10 cellular contexts compared by ENCODE assay signal in genomic region chr1:43932786-43933385, GRCh38. TPM values are rescaled to one million over a fixed set of nuclear protein-coding genes. Genes with fewer than 3 reads are reported as not detected.
A peak's percentile ranks its signal among the peaks of the same experiment; 100 is the strongest.
DNase-seq lines count a peak whose midpoint lies in the region; ATAC-seq, FAIRE-seq and TF ChIP-seq lines count a peak whose summit lies in the region.
"Had no signal": no experiment of that assay in that cellular context is flagged by ENCODE, and none has a peak within 500 bp of the region (broad histone marks: within the 10 kb centered on the region; RNA-seq: fewer than 3 reads in every experiment).

No MANE protein-coding gene starts in this region.

- DNase-seq in AG20443 (ENCODE audit: low spot score) (peak; percentile 60), LHCN-M2 (ENCODE audit: low read depth) (peak; percentile 48), bronchial epithelial cell (ENCODE audit: low read depth) (peak; percentile 82), left cardiac atrium (no peak)

- intact Hi-C loops in left cardiac atrium (cut with DNase I), result loop anchor here (5.0 to 10.0 kb wide), 3 partner anchors 171 to 708 kb away; no protein-coding TSS in a partner anchor

- FAIRE-seq in bronchial epithelial cell (lab: Jason Lieb, UNC), result peak; percentile 7
- FAIRE-seq: GM18507 had no signal

- peak overlapping the region; percentile 58 for H3K4me3 ChIP-seq in bronchial epithelial cell (ENCODE audit: low read depth, low read length)
- H3K4me3 ChIP-seq in muscle layer of duodenum (ENCODE audit: low read depth in 1 of 2, low read length in 2 of 2), result peak overlapping the region; percentile 42 to 59
- H3K4me3 ChIP-seq: SJSA1 had no signal

- H3K4me1 ChIP-seq in muscle layer of duodenum (ENCODE audit: control insufficient read depth in 1 of 2, insufficient read depth in 2 of 2, low read length in 2 of 2), result peaks cover 4 to 39% of the 10 kb centered on the region in 2 donors

- no peak overlapping the region for H3K27ac ChIP-seq in muscle layer of duodenum (ENCODE audit: low read length)
- H3K27ac ChIP-seq: SJSA1 had no signal

- TF ChIP-seq CTCF in bronchial epithelial cell (IDR thresholded peaks at IDR 0.05; ENCODE audit: insufficient read depth, low read length, severe bottlenecking), result no peak

- H3K9me3 ChIP-seq in muscle layer of duodenum (ENCODE audit: control insufficient read depth in 1 of 2, low read length in 2 of 2), result no peaks in the 10 kb centered on the region
- H3K9me3 ChIP-seq: SJSA1 had no signal

- no peak for ATAC-seq in esophagus mucosa
- no peak for ATAC-seq in HG02610 (IDR thresholded peaks at IDR 0.05; ENCODE audit: unreplicated experiment)
- no peak for ATAC-seq in left cardiac atrium
- ATAC-seq in HG03432 (IDR thresholded peaks at IDR 0.05; ENCODE audit: unreplicated experiment), result no peak

- H3K36me3 ChIP-seq in bronchial epithelial cell (ENCODE audit: control insufficient read depth, insufficient read depth, low read length) (peaks cover 3% of the 10 kb centered on the region), muscle layer of duodenum (ENCODE audit: control insufficient read depth in 1 of 2, insufficient read depth in 2 of 2, low read length in 2 of 2) (peaks cover 3 to 7% of the 10 kb centered on the region in 2 donors)

- H3K27me3 ChIP-seq in bronchial epithelial cell (ENCODE audit: control insufficient read depth, insufficient read depth, low read length), result no peaks in the 10 kb centered on the region
- H3K27me3 ChIP-seq in muscle layer of duodenum (ENCODE audit: low read depth, low read length), result peaks cover 8% of the 10 kb centered on the region
- H3K27me3 ChIP-seq: SJSA1 had no signal

RNA-seq across cellular contexts. Expression of gene ARTN, which starts 0.7 kb away (rescaled TPM):
- 2.1 TPM in 1 of 2 replicates, not detected in the other for total RNA-seq in LHCN-M2 (2014; rRNA removed)
- polyA plus RNA-seq in LHCN-M2 (2012), result 0.15 TPM
- 8.7 and 20.1 TPM in 2 replicates for total RNA-seq in bronchial epithelial cell
- total RNA-seq in esophagus mucosa, result 7.4 TPM
- total RNA-seq in left cardiac atrium, result under 1 TPM; 0.18 to 0.86 TPM
- total RNA-seq: SJSA1 had no signal

RNA-seq across cellular contexts. Expression of gene IPO13, which starts 13.9 kb away (rescaled TPM):
- total RNA-seq in LHCN-M2 (2014; rRNA removed), result 30.5 and 31.8 TPM in 2 replicates
- 23.3 TPM for polyA plus RNA-seq in LHCN-M2 (2012)
- 13.2 and 19.8 TPM in 2 replicates for total RNA-seq in bronchial epithelial cell
- total RNA-seq in esophagus mucosa, result 21.7 TPM
- total RNA-seq in left cardiac atrium, result 10 to 100 TPM; 26.7 to 30.1 TPM

RNA-seq across cellular contexts. Expression of gene DPH2, which starts 36.9 kb away (rescaled TPM):
- total RNA-seq in LHCN-M2 (2014; rRNA removed) (30.7 and 36.2 TPM in 2 replicates), bronchial epithelial cell (17.9 and 31.9 TPM in 2 replicates), esophagus mucosa (18.3 TPM), left cardiac atrium (10 to 100 TPM; 14.1 to 20.9 TPM)
- polyA plus RNA-seq in LHCN-M2 (2012), result 16.0 TPM

RNA-seq across cellular contexts. Expression of gene ATP6V0B, which starts 41.9 kb away (rescaled TPM):
- total RNA-seq in LHCN-M2 (2014; rRNA removed) (188 and 200 TPM in 2 replicates), bronchial epithelial cell (220 and 241 TPM in 2 replicates), esophagus mucosa (95.7 TPM), left cardiac atrium (100 to 1,000 TPM in 1 of 2 donors, 10 to 100 TPM in 1; 96.5 to 113 TPM)
- polyA plus RNA-seq in LHCN-M2 (2012), result 169 TPM

RNA-seq across cellular contexts. Expression of gene B4GALT2, which starts 46.1 kb away (rescaled TPM):
- total RNA-seq in LHCN-M2 (2014; rRNA removed) (110 and 115 TPM in 2 replicates), bronchial epithelial cell (72.7 and 84.0 TPM in 2 replicates), esophagus mucosa (40.1 TPM), left cardiac atrium (10 to 100 TPM; 35.5 to 44.2 TPM)
- polyA plus RNA-seq in LHCN-M2 (2012), result 104 TPM
